In genomic region chr9:75890541-75891276, GRCh38 we compare ENCODE assay signal across 8 cellular contexts. TPM values are rescaled to one million over a fixed set of nuclear protein-coding genes. Genes with fewer than 3 reads are reported as not detected.
DNase-seq lines count a peak whose midpoint lies in the region; ATAC-seq and TF ChIP-seq lines count a peak whose summit lies in the region.

PCSK5 (plus strand) TSS chr9:75890673; CDS start chr9:75891182, 509 bp downstream.

- CTCF ChIA-PET in CD4-positive, alpha-beta T cell (lab: Charles Lee) = interaction anchor here (1.0 kb wide), 1 partner anchor 24 kb away, joined by 6 read pairs; no protein-coding TSS in a partner anchor
- CTCF ChIA-PET in activated naive CD4-positive, alpha-beta T cell treated with anti-CD3 and anti-CD28 coated beads for 36 hours (lab: Charles Lee) = interaction anchor here (0.5 to 2.1 kb wide), 6 partner anchors 24 to 878 kb away, joined by 3 to 8 read pairs (median 4); no protein-coding TSS in a partner anchor

- no peaks in the 10 kb centered on the region for H3K27me3 ChIP-seq in CD4-positive, alpha-beta T cell (ENCODE audit: control insufficient read depth, insufficient read depth, low read length)
- H3K27me3 ChIP-seq in neuron (ENCODE audit: insufficient read depth, low read length) = peaks cover 13% of the 10 kb centered on the region

- peak within 1 kb of the TSS; percentile 11 for H3K27ac ChIP-seq in CD4-positive, alpha-beta T cell (ENCODE audit: low read depth, low read length)

- H3K9me3 ChIP-seq in CD4-positive, alpha-beta T cell (ENCODE audit: control insufficient read depth, low read length) = no peaks in the 10 kb centered on the region
- no peaks in the 10 kb centered on the region for H3K9me3 ChIP-seq in neuron (ENCODE audit: low read length)

- peak within 1 kb of the TSS; percentile 83 for H3K27ac Mint-ChIP-seq in CD4-positive, alpha-beta T cell
- peak within 1 kb of the TSS; percentile 66 for H3K27ac Mint-ChIP-seq in activated naive CD4-positive, alpha-beta T cell treated with anti-CD3 and anti-CD28 coated beads for 36 hours
- peak within 1 kb of the TSS; percentile 92 to 95 for H3K27ac Mint-ChIP-seq in stimulated activated naive CD8-positive, alpha-beta T cell treated with anti-CD3 and anti-CD28 coated beads, Interleukin-15, amount 100 ng/mL, for 72 hours

- peak; percentile 69 to 87 (median 80) for DNase-seq in CD4-positive, alpha-beta T cell
- DNase-seq in SHP77 treated with DMSO at 0.1 percent for 48 hours (lab: John Stamatoyannopoulos, UW) (peak; percentile 31), foreskin melanocyte (peak; percentile 58)
- DNase-seq in activated naive CD4-positive, alpha-beta T cell treated with anti-CD3 and anti-CD28 coated beads for 36 hours = peak; percentile 92
- DNase-seq in stimulated activated naive CD8-positive, alpha-beta T cell treated with anti-CD3 and anti-CD28 coated beads, Interleukin-15, amount 100 ng/mL, for 72 hours = peak; percentile 86 to 91

- intact Hi-C loops in CD4-positive, alpha-beta T cell (cut with DNase I, micrococcal nuclease) = loop anchor here (1.0 to 10.0 kb wide), 6 partner anchors 64 to 806 kb away; partner anchors contain the start of genes NMRK1 (in 1 of the 2) and OSTF1 (in 1 of the 2)
- intact Hi-C loops in activated naive CD4-positive, alpha-beta T cell treated with anti-CD3 and anti-CD28 coated beads for 36 hours (cut with micrococcal nuclease) = loop anchor here (1.0 to 10.0 kb wide), 16 partner anchors 14 to 1287 kb away; partner anchors contain the start of genes C9orf40, CARNMT1, GCNT1 and NMRK1

- H2AFZ ChIP-seq in neuron (ENCODE audit: low read depth, low read length) = peak within 1 kb of the TSS; percentile 97

- no peak for TF ChIP-seq CTCF in CD4-positive, alpha-beta T cell (IDR thresholded peaks at IDR 0.05)

- peaks cover 50% of the 10 kb centered on the region for H3K4me1 Mint-ChIP-seq in CD4-positive, alpha-beta T cell (ENCODE audit: low read depth)
- peaks cover 33% of the 10 kb centered on the region for H3K4me1 Mint-ChIP-seq in activated naive CD4-positive, alpha-beta T cell treated with anti-CD3 and anti-CD28 coated beads for 36 hours (ENCODE audit: low read depth)
- peaks cover 51% of the 10 kb centered on the region for H3K4me1 Mint-ChIP-seq in stimulated activated naive CD8-positive, alpha-beta T cell treated with anti-CD3 and anti-CD28 coated beads, Interleukin-15, amount 100 ng/mL, for 72 hours

- H3K36me3 ChIP-seq in neuron (ENCODE audit: insufficient read depth, low read length) = no peaks in the 10 kb centered on the region

- ATAC-seq in CD4-positive, alpha-beta T cell (ENCODE audit: poor library complexity) = peak; percentile 91
- ATAC-seq in GM21528 (IDR thresholded peaks at IDR 0.05; ENCODE audit: low FRiP score, unreplicated experiment) = peak; percentile 88
- ATAC-seq in stimulated activated naive CD8-positive, alpha-beta T cell treated with anti-CD3 and anti-CD28 coated beads, Interleukin-15, amount 100 ng/mL, for 72 hours = peak; percentile 87

- H3K36me3 Mint-ChIP-seq in CD4-positive, alpha-beta T cell (ENCODE audit: low read depth) = peaks cover 15% of the 10 kb centered on the region
- H3K36me3 Mint-ChIP-seq in activated naive CD4-positive, alpha-beta T cell treated with anti-CD3 and anti-CD28 coated beads for 36 hours (ENCODE audit: low read depth) = no peaks in the 10 kb centered on the region

- no peaks in the 10 kb centered on the region for H3K9me3 Mint-ChIP-seq in CD4-positive, alpha-beta T cell
- no peaks in the 10 kb centered on the region for H3K9me3 Mint-ChIP-seq in activated naive CD4-positive, alpha-beta T cell treated with anti-CD3 and anti-CD28 coated beads for 36 hours
- H3K9me3 Mint-ChIP-seq in stimulated activated naive CD8-positive, alpha-beta T cell treated with anti-CD3 and anti-CD28 coated beads, Interleukin-15, amount 100 ng/mL, for 72 hours = no peaks in the 10 kb centered on the region

- peaks cover 23% of the 10 kb centered on the region for H3K4me1 ChIP-seq in neuron (ENCODE audit: insufficient read depth, low read length)

- H3K4me3 Mint-ChIP-seq in CD4-positive, alpha-beta T cell = peak within 1 kb of the TSS; percentile 93
- H3K4me3 Mint-ChIP-seq in activated naive CD4-positive, alpha-beta T cell treated with anti-CD3 and anti-CD28 coated beads for 36 hours = peak within 1 kb of the TSS; percentile 97
- H3K4me3 Mint-ChIP-seq in stimulated activated naive CD8-positive, alpha-beta T cell treated with anti-CD3 and anti-CD28 coated beads, Interleukin-15, amount 100 ng/mL, for 72 hours = peak within 1 kb of the TSS; percentile 99

- TF ChIP-seq RAD21 in Ishikawa (IDR thresholded peaks at IDR 0.05; ENCODE audit: low read depth) = no peak

- no peaks in the 10 kb centered on the region for H3K27me3 Mint-ChIP-seq in CD4-positive, alpha-beta T cell
- H3K27me3 Mint-ChIP-seq in activated naive CD4-positive, alpha-beta T cell treated with anti-CD3 and anti-CD28 coated beads for 36 hours (ENCODE audit: low read depth) = no peaks in the 10 kb centered on the region
- no peaks in the 10 kb centered on the region for H3K27me3 Mint-ChIP-seq in stimulated activated naive CD8-positive, alpha-beta T cell treated with anti-CD3 and anti-CD28 coated beads, Interleukin-15, amount 100 ng/mL, for 72 hours

- 0 out of 2 replicates have a peak, but pooled peaks have one; percentile 31 for TF ChIP-seq EP300 in Ishikawa (IDR thresholded peaks at IDR 0.05; ENCODE audit: borderline replicate concordance)

- H3K4me3 ChIP-seq in neuron (ENCODE audit: low read length) = peak within 1 kb of the TSS; percentile 73

- POLR2A ChIA-PET in CD4-positive, alpha-beta T cell (lab: Charles Lee) = interaction anchor here (0.6 to 2.6 kb wide), 20 partner anchors 13 to 938 kb away, joined by 3 to 13 read pairs (median 4); partner anchors contain the start of genes C9orf40 and RFK

TF ChIP-seq in Ishikawa, 13 proteins besides CTCF, POLR2A, EP300 and RAD21:
- TF ChIP-seq CREB1 (IDR thresholded peaks at IDR 0.05; ENCODE audit: low read depth) (peak; percentile 19; the same call in 1 of the 2 replicates), TAF1 (IDR thresholded peaks at IDR 0.05; ENCODE audit: low read depth) (peak; percentile 73), TCF12 (IDR thresholded peaks at IDR 0.05; ENCODE audit: low read depth) (0 out of 2 replicates have a peak, but pooled peaks have one; percentile 27), EGR1 (IDR thresholded peaks at IDR 0.05) (no peak; the same call in 1 of the 2 replicates), ZBTB7A (IDR thresholded peaks at IDR 0.05; ENCODE audit: low read depth) (no peak), TEAD4 (IDR thresholded peaks at IDR 0.05) (no peak)

RNA-seq across cellular contexts. Expression of gene PCSK5, which starts in this region (rescaled TPM):
- 10 to 100 TPM; 14.4 to 15.2 TPM for total RNA-seq in CD4-positive, alpha-beta T cell
- total RNA-seq in activated naive CD4-positive, alpha-beta T cell treated with anti-CD3 and anti-CD28 coated beads for 36 hours = 1 to 10 TPM; 5.7 to 6.0 TPM

Comparison
In these comparisons a context has a peak if more than half of its experiments do, and no peak if none do; other contexts are left out.
1. Peak in every context shown above with its lines: DNase-seq, ATAC-seq, H3K4me3 ChIP-seq and H3K27ac ChIP-seq.
2. DNase-seq: peak in every context shown above with its lines; median percentile 92 in activated naive CD4-positive, alpha-beta T cell treated with anti-CD3 and anti-CD28 coated beads for 36 hours; 88 in stimulated activated naive CD8-positive, alpha-beta T cell treated with anti-CD3 and anti-CD28 coated beads, Interleukin-15, amount 100 ng/mL, for 72 hours; 80 in CD4-positive, alpha-beta T cell; 58 in foreskin melanocyte; 31 in SHP77 treated with DMSO at 0.1 percent for 48 hours.